ENCODE assay signal across 13 cellular contexts in the genomic region with DNA sequence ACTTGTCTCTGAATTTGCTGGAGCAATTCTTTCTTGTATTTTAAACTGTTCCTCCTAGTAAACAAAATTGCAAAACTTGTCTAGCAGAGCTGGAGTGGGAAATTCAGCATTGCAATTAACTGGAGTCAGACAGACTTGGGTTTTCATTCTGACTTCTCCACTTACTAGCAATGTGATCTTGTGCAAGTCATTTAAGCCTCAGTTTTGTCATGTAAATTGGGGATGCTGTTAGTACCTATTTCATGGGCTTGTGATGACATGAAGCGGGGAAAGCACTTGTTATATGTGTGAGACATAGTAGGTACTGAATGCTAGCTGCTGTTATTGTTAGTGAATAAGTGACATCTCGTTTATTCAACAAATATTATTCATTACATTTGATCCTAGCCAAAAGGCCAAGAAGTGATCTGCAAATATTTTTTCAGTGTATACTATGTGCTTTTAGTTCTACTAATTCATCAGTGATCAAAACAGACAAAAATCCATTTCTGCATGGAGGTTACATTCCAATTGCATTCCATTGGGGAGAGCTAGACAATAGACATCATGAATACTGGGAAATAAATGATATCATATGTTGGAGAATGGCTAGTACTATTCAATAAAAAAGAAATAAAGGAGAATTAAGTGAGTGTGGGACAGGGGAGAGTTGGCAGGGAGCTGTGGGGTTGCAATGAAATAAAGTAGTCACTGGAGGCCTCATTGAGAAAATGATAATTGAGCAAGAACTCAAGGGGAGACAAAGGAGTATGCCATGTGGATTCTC. TPM values are rescaled to one million over a fixed set of nuclear protein-coding genes. Genes with fewer than 3 reads are reported as not detected.
A peak's percentile ranks its signal among the peaks of the same experiment; 100 is the strongest.
DNase-seq lines count a peak whose midpoint lies in the region; ATAC-seq and TF ChIP-seq lines count a peak whose summit lies in the region.
"Had no signal": no experiment of that assay in that cellular context is flagged by ENCODE, and none has a peak within 500 bp of the region (broad histone marks: within the 10 kb centered on the region; RNA-seq: fewer than 3 reads in every experiment).

No MANE protein-coding gene starts in this region.

- POLR2A ChIA-PET in HEK293T (lab: Yijun Ruan, JAX): no interaction called here

- H3K36me3 ChIP-seq in prostate gland: no peaks in the 10 kb centered on the region
- H3K36me3 ChIP-seq: breast epithelium had no signal

- no peak overlapping the region for H3K4me3 ChIP-seq in prostate gland
- H3K4me3 ChIP-seq: breast epithelium had no signal

- TF ChIP-seq POLR2A in prostate gland (IDR thresholded peaks at IDR 0.05): no peak

- H3K9me3 Mint-ChIP-seq in activated naive CD4-positive, alpha-beta T cell treated with anti-CD3 and anti-CD28 coated beads, Interleukin-2, amount 10 ng/mL, durations not matched to agents 7 days and 5 days: no peaks in the 10 kb centered on the region
- no peaks in the 10 kb centered on the region for H3K9me3 Mint-ChIP-seq in activated naive CD4-positive, alpha-beta T cell treated with anti-CD3 and anti-CD28 coated beads for 36 hours
- H3K9me3 Mint-ChIP-seq: activated T-helper 17 cell treated with anti-CD3 and anti-CD28 coated beads, Interleukin-2, amount 50 U/mL, for 72 hours had no signal

- no peak overlapping the region for H3K4me3 Mint-ChIP-seq in activated naive CD4-positive, alpha-beta T cell treated with anti-CD3 and anti-CD28 coated beads, Interleukin-2, amount 10 ng/mL, durations not matched to agents 7 days and 5 days
- H3K4me3 Mint-ChIP-seq in activated naive CD4-positive, alpha-beta T cell treated with anti-CD3 and anti-CD28 coated beads for 36 hours: no peak overlapping the region
- H3K4me3 Mint-ChIP-seq: activated T-helper 17 cell treated with anti-CD3 and anti-CD28 coated beads, Interleukin-2, amount 50 U/mL, for 72 hours had no signal

- H3K9me3 ChIP-seq in prostate gland: no peaks in the 10 kb centered on the region
- H3K9me3 ChIP-seq: breast epithelium had no signal

- H3K27ac ChIP-seq in prostate gland: no peak overlapping the region

- intact Hi-C loops in activated naive CD4-positive, alpha-beta T cell treated with anti-CD3 and anti-CD28 coated beads for 36 hours (cut with micrococcal nuclease): no loop called here
- intact Hi-C loops in sciatic nerve (cut with DNase I): no loop called here
- intact Hi-C loops in prostate gland (cut with DNase I): no loop called here

- H3K27me3 ChIP-seq in prostate gland (replicated peaks; ENCODE audit: insufficient read depth): no peaks in the 10 kb centered on the region
- H3K27me3 ChIP-seq: breast epithelium had no signal

- no peaks in the 10 kb centered on the region for H3K36me3 Mint-ChIP-seq in activated naive CD4-positive, alpha-beta T cell treated with anti-CD3 and anti-CD28 coated beads, Interleukin-2, amount 10 ng/mL, durations not matched to agents 7 days and 5 days
- H3K36me3 Mint-ChIP-seq in activated naive CD4-positive, alpha-beta T cell treated with anti-CD3 and anti-CD28 coated beads for 36 hours (ENCODE audit: low read depth): no peaks in the 10 kb centered on the region

- no peak for ATAC-seq in sciatic nerve
- ATAC-seq: activated T-helper 17 cell treated with anti-CD3 and anti-CD28 coated beads, Interleukin-2, amount 50 U/mL, for 72 hours had no signal

- no peaks in the 10 kb centered on the region for H3K4me1 Mint-ChIP-seq in activated naive CD4-positive, alpha-beta T cell treated with anti-CD3 and anti-CD28 coated beads, Interleukin-2, amount 10 ng/mL, durations not matched to agents 7 days and 5 days
- H3K4me1 Mint-ChIP-seq in activated naive CD4-positive, alpha-beta T cell treated with anti-CD3 and anti-CD28 coated beads for 36 hours (ENCODE audit: low read depth): peaks cover 12% of the 10 kb centered on the region
- H3K4me1 Mint-ChIP-seq: activated T-helper 17 cell treated with anti-CD3 and anti-CD28 coated beads, Interleukin-2, amount 50 U/mL, for 72 hours had no signal

- peak overlapping the region; percentile 15 for H3K27ac Mint-ChIP-seq in activated naive CD4-positive, alpha-beta T cell treated with anti-CD3 and anti-CD28 coated beads, Interleukin-2, amount 10 ng/mL, durations not matched to agents 7 days and 5 days
- H3K27ac Mint-ChIP-seq in activated naive CD4-positive, alpha-beta T cell treated with anti-CD3 and anti-CD28 coated beads for 36 hours: no peak overlapping the region
- H3K27ac Mint-ChIP-seq: activated T-helper 17 cell treated with anti-CD3 and anti-CD28 coated beads, Interleukin-2, amount 50 U/mL, for 72 hours had no signal

- no peak for TF ChIP-seq CTCF in prostate gland (IDR thresholded peaks at IDR 0.05)

- no peaks in the 10 kb centered on the region for H3K4me1 ChIP-seq in prostate gland (replicated peaks)

- WGBS in prostate gland: 82% methylated on average over 2 of the region's 2 CpGs

- no peak for DNase-seq in activated naive CD4-positive, alpha-beta T cell treated with anti-CD3 and anti-CD28 coated beads, Interleukin-2, amount 10 ng/mL, durations not matched to agents 7 days and 5 days
- no peak for DNase-seq in activated naive CD4-positive, alpha-beta T cell treated with anti-CD3 and anti-CD28 coated beads for 36 hours
- peak; percentile 49 for DNase-seq in astrocyte of the hippocampus (ENCODE audit: low read depth, low spot score)
- peak; percentile 58 for DNase-seq in glomerular visceral epithelial cell (ENCODE audit: extremely low spot score)
- DNase-seq in sciatic nerve (ENCODE audit: low spot score): no peak
- DNase-seq in prostate gland (ENCODE audit: low spot score): no peak
- no peak for DNase-seq in HEK293T (ENCODE audit: extremely low spot score)
- no peak for DNase-seq in effector CD8-positive, alpha-beta T cell (lab: John Stamatoyannopoulos, UW)
- DNase-seq: nucleus accumbens, SHP77, T1000 had no signal

- CTCF ChIA-PET in activated naive CD4-positive, alpha-beta T cell treated with anti-CD3 and anti-CD28 coated beads, Interleukin-2, amount 10 ng/mL, durations not matched to agents 7 days and 5 days (lab: Charles Lee): no interaction called here
- CTCF ChIA-PET in activated naive CD4-positive, alpha-beta T cell treated with anti-CD3 and anti-CD28 coated beads for 36 hours (lab: Charles Lee): no interaction called here
- CTCF ChIA-PET in HEK293T (lab: Yijun Ruan, JAX): interaction anchor here (0.6 kb wide), 1 partner anchor 28 kb away, joined by 3 read pairs; no protein-coding TSS in a partner anchor

- H3K27me3 Mint-ChIP-seq in activated naive CD4-positive, alpha-beta T cell treated with anti-CD3 and anti-CD28 coated beads, Interleukin-2, amount 10 ng/mL, durations not matched to agents 7 days and 5 days: peaks cover 4% of the 10 kb centered on the region
- H3K27me3 Mint-ChIP-seq in activated naive CD4-positive, alpha-beta T cell treated with anti-CD3 and anti-CD28 coated beads for 36 hours (ENCODE audit: low read depth): no peaks in the 10 kb centered on the region

TF ChIP-seq in HEK293T, 16 proteins besides CTCF, POLR2A, EP300 and RAD21:
- no peak for TF ChIP-seq BHLHE40 (IDR thresholded peaks at IDR 0.05; ENCODE audit: borderline replicate concordance)
- no peak for TF ChIP-seq TARDBP (IDR thresholded peaks at IDR 0.05)
- TF ChIP-seq L3MBTL2 (conservative IDR thresholded peaks at IDR 0.05): no peak
- no peak for TF ChIP-seq SP1 (IDR thresholded peaks at IDR 0.05)
- TF ChIP-seq ZNF384 (IDR thresholded peaks at IDR 0.05): no peak
- no peak for TF ChIP-seq HDGF (IDR thresholded peaks at IDR 0.05; ENCODE audit: borderline replicate concordance)
- TF ChIP-seq FOXM1 (IDR thresholded peaks at IDR 0.05; ENCODE audit: borderline replicate concordance): no peak
- no peak for TF ChIP-seq FOXK2 (IDR thresholded peaks at IDR 0.05)
- no peak for TF ChIP-seq LEF1 (IDR thresholded peaks at IDR 0.05; ENCODE audit: borderline replicate concordance)
- TF ChIP-seq ELF4 (IDR thresholded peaks at IDR 0.05): no peak

RNA-seq across cellular contexts. Expression of gene CACHD1, which starts 47.1 kb away (rescaled TPM):
- 1 to 10 TPM; 2.6 to 2.9 TPM for total RNA-seq in activated naive CD4-positive, alpha-beta T cell treated with anti-CD3 and anti-CD28 coated beads for 36 hours
- 16.7 TPM for total RNA-seq in sciatic nerve
- total RNA-seq in prostate gland: 10 to 100 TPM; 10.8 to 14.4 TPM

Comparison
In these comparisons a context has a peak if more than half of its experiments do, and no peak if none do; other contexts are left out.
1. DNase-seq: peak in astrocyte of the hippocampus (single experiment) and glomerular visceral epithelial cell (single experiment); none in activated naive CD4-positive, alpha-beta T cell treated with anti-CD3 and anti-CD28 coated beads, Interleukin-2, amount 10 ng/mL, durations not matched to agents 7 days and 5 days (single experiment), activated naive CD4-positive, alpha-beta T cell treated with anti-CD3 and anti-CD28 coated beads for 36 hours (single experiment), sciatic nerve (single experiment), prostate gland (single experiment), HEK293T (single experiment) and effector CD8-positive, alpha-beta T cell (single experiment).